20 cellular contexts compared by ENCODE assay signal in the genomic region with DNA sequence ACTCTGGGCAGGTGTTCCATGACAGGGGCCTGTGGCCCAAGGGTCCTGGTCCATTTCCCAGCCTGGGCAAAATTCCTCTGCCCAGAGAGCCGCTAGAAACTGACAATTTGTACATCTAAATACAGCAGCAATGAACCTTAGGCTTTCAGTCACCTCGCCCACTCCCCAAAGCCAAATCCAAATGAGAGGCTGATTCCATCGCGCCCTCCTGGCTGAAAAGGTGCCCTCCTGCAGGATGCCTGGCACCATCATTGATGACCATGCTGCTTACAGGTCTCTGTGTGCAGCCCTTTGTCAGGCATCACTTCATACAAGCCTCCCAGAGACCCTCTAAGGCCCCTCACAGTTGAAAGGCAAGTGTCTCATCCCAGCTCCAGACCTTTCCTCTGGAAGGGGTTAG.
"Had no signal": no experiment of that assay in that cellular context is flagged by ENCODE, and none has a peak within 500 bp of the region (broad histone marks: within the 10 kb centered on the region; RNA-seq: fewer than 3 reads in every experiment).

No MANE protein-coding gene starts in this region.

- DNase-seq: effector memory CD4-positive, alpha-beta T cell; gastrocnemius medialis; immature natural killer cell; left ventricle myocardium inferior; mesenchymal stem cell; naive thymus-derived CD4-positive, alpha-beta T cell; nephron progenitor cell; stimulated activated CD4-positive, alpha-beta T cell treated with anti-CD3 and anti-CD28 coated beads, Interleukin-4, amount 100 ng/mL, for 1 hour; stimulated activated CD8-positive, alpha-beta memory T cell treated with anti-CD3 and anti-CD28 coated beads, Interleukin-4, amount 100 ng/mL, for 48 hours; stimulated activated naive CD8-positive, alpha-beta T cell treated with anti-CD3 and anti-CD28 coated beads, Interleukin-15, Interleukin-2, amounts not matched to agents 100 U/mL and 50 U/mL, for 24 hours; thyroid gland had no signal

- H3K36me3 ChIP-seq: gastrocnemius medialis, left ventricle myocardium inferior, right atrium auricular region, suprapubic skin, thyroid gland, upper lobe of left lung, vagina had no signal

- H3K4me3 ChIP-seq: esophagus muscularis mucosa, gastrocnemius medialis, left ventricle myocardium inferior, lung, right atrium auricular region, smooth muscle cell, suprapubic skin, thyroid gland, upper lobe of left lung, vagina had no signal

- ATAC-seq: gastrocnemius medialis; naive thymus-derived CD4-positive, alpha-beta T cell; stimulated activated effector memory CD8-positive, alpha-beta T cell treated with anti-CD3 and anti-CD28 coated beads, Interleukin-12 subunit alpha, Interleukin-12 subunit beta, amount 100 ng/mL, for 72 hours; stimulated activated naive CD8-positive, alpha-beta T cell treated with anti-CD3 and anti-CD28 coated beads, Interleukin-15, Interleukin-2, amounts not matched to agents 100 U/mL and 50 U/mL, for 24 hours had no signal

- H3K4me2 ChIP-seq: smooth muscle cell had no signal

- H3K27ac ChIP-seq: epithelial cell of prostate, esophagus muscularis mucosa, gastrocnemius medialis, left ventricle myocardium inferior, right atrium auricular region, suprapubic skin, thyroid gland, upper lobe of left lung, vagina had no signal

- H3K27me3 ChIP-seq: esophagus muscularis mucosa, gastrocnemius medialis, right atrium auricular region, suprapubic skin, thyroid gland, upper lobe of left lung, vagina had no signal

- H3K9me3 ChIP-seq: esophagus muscularis mucosa, gastrocnemius medialis, left ventricle myocardium inferior, right atrium auricular region, suprapubic skin, thyroid gland, upper lobe of left lung, vagina had no signal
